1 cellular context compared by ENCODE assay signal in the genomic region with DNA sequence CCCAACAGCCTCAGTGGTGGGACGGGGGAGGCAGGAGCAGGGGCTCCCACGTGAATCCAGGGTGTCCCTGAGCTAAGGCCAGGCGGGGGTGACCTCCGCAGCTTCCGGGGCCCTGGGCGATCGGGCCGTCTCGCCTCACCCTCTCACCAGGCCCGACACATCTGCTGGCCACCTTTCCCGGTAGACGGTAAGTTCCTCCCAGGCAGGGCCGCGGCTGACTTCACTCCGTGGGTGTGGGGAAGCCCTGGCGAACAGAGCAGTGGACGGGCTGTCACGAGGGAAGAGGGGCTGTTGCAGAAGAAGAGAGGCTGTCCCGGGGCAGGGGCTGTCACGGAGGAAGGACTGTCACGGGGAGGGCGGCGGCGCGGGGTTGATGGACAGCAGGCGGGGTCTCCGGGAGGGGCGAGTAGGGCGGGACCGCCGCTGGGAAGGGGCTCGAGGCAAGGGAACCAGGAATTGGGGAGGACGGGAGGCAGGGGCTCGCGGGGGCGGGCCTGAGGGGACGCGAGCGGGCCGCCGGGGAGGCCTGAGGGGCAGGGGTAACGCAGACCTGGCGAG.
TF ChIP-seq lines count a peak whose summit lies in the region.

No MANE protein-coding gene starts in this region.

TF ChIP-seq in endothelial cell of umbilical vein, 7 proteins besides CTCF, POLR2A, EP300 and RAD21:
- TF ChIP-seq GATA2 (IDR thresholded peaks at IDR 0.05; ENCODE audit: insufficient read depth, insufficient read length, low read depth, low read length), result no peak
- TF ChIP-seq EZH2 (IDR thresholded peaks at IDR 0.05; ENCODE audit: borderline replicate concordance, low read depth, low read length, severe bottlenecking), result no peak
- TF ChIP-seq POLR2AphosphoS5 (IDR thresholded peaks at IDR 0.05; ENCODE audit: insufficient read depth, low read depth, low read length), result no peak
- no peak for TF ChIP-seq MYC (IDR thresholded peaks at IDR 0.05; ENCODE audit: low read depth, low read length)
- no peak for TF ChIP-seq JUN (IDR thresholded peaks at IDR 0.05; ENCODE audit: borderline replicate concordance, insufficient read depth, insufficient read length, low read depth)
- TF ChIP-seq, protein P1, sequence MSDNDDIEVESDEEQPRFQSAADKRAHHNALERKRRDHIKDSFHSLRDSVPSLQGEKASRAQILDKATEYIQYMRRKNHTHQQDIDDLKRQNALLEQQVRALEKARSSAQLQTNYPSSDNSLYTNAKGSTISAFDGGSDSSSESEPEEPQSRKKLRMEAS (IDR thresholded peaks at IDR 0.05; ENCODE audit: insufficient read depth, insufficient read length), result no peak
- TF ChIP-seq FOS (IDR thresholded peaks at IDR 0.05; ENCODE audit: borderline replicate concordance, insufficient read depth, low read length), result no peak
